9 cellular contexts compared by ENCODE assay signal in the genomic region with DNA sequence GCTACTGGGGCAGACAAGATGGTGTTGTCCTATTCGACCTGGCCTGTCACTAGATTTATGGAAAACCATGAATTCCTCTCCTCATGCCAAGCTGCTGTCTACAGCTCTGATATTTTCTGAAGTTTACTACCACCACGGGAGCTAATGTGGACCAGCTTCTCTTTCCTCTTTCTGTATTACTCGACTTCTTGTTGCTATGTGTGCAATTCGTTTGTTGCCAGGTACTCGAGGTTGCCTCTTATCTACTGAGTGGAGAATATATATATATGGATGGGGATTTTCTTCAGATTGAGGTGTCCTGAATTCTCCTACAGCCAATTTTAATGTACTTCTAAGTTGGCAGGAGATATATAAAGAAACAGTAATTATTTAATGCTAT. TPM values are rescaled to one million over a fixed set of nuclear protein-coding genes. Genes with fewer than 3 reads are reported as not detected.
DNase-seq lines count a peak whose midpoint lies in the region; ATAC-seq lines count a peak whose summit lies in the region.
"Had no signal": no experiment of that assay in that cellular context is flagged by ENCODE, and none has a peak within 500 bp of the region (broad histone marks: within the 10 kb centered on the region; RNA-seq: fewer than 3 reads in every experiment).

No MANE protein-coding gene starts in this region.

- H3K36me3 ChIP-seq in Karpas-422 (ENCODE audit: insufficient read depth, low read length) (no peaks in the 10 kb centered on the region), mesodermal cell (ENCODE audit: control insufficient read depth, insufficient read depth, low read length) (peaks cover 3% of the 10 kb centered on the region), H7 (replicated peaks; ENCODE audit: control insufficient read depth, insufficient read depth, low read length) (no peaks in the 10 kb centered on the region)

- H2AFZ ChIP-seq in Karpas-422 (ENCODE audit: low read length): peak overlapping the region; percentile 73; the same call in 1 of the 2 replicates

- peak overlapping the region; percentile 42 for H3K27ac ChIP-seq in Karpas-422 (ENCODE audit: low read length)
- H3K27ac ChIP-seq in mesodermal cell (ENCODE audit: low read depth, low read length, severe bottlenecking): peak overlapping the region; percentile 23

- peak overlapping the region; percentile 23 for H3K4me2 ChIP-seq in Karpas-422 (ENCODE audit: low read depth, low read length, poor library complexity, severe bottlenecking)

- H3K9me2 ChIP-seq in Karpas-422 (replicated peaks; ENCODE audit: insufficient read depth, low read length): 0 out of 2 replicates have a peak, but pooled peaks cover 4% of the 10 kb centered on the region

- no peak overlapping the region for H3K4me3 ChIP-seq in Karpas-422 (ENCODE audit: low read length)
- no peak overlapping the region for H3K4me3 ChIP-seq in mesodermal cell (ENCODE audit: extremely low read depth, insufficient read depth, low read length, poor library complexity, severe bottlenecking)
- H3K4me3 ChIP-seq in H7 (ENCODE audit: insufficient read depth, low read depth, low read length): no peak overlapping the region

- H3K9ac ChIP-seq in Karpas-422 (ENCODE audit: low read length): peak overlapping the region; percentile 40; the same call in 1 of the 2 replicates

- no peaks in the 10 kb centered on the region for H3K79me2 ChIP-seq in Karpas-422 (ENCODE audit: low read length)

- H3K27me3 ChIP-seq in Karpas-422 (ENCODE audit: low read length): no peaks in the 10 kb centered on the region
- H3K27me3 ChIP-seq in H7 (ENCODE audit: control insufficient read depth, insufficient read depth, low read length): no peaks in the 10 kb centered on the region

- ATAC-seq in GM18858 (IDR thresholded peaks at IDR 0.05; ENCODE audit: unreplicated experiment): peak; percentile 39
- peak; percentile 54 for ATAC-seq in GM21786 (IDR thresholded peaks at IDR 0.05; ENCODE audit: unreplicated experiment)

- H3K4me1 ChIP-seq in Karpas-422 (ENCODE audit: low read length): peaks cover 25% of the 10 kb centered on the region
- H3K4me1 ChIP-seq in mesodermal cell (ENCODE audit: control insufficient read depth, insufficient read depth, low read length, poor library complexity, severe bottlenecking): peaks cover 10% of the 10 kb centered on the region

- H3K9me3 ChIP-seq in Karpas-422 (ENCODE audit: low read length): no peaks in the 10 kb centered on the region
- no peaks in the 10 kb centered on the region for H3K9me3 ChIP-seq in mesodermal cell (ENCODE audit: control insufficient read depth, low read length)

- DNase-seq in Karpas-422: no peak
- DNase-seq in cerebellar nuclear complex (lab: John Stamatoyannopoulos, UW): no peak
- no peak for DNase-seq in H7
- DNase-seq in NCI-H2107 (lab: John Stamatoyannopoulos, UW): no peak
- no peak for DNase-seq in EL
- DNase-seq: HCEC 1CT had no signal

- 79 to 87% methylated on average over 2 of the region's 5 CpGs for WGBS in mesodermal cell (ENCODE audit: insufficient coverage in 2 of 2), 2 experiments

- H4K20me1 ChIP-seq in Karpas-422 (ENCODE audit: insufficient read depth, low read depth, low read length): no peaks in the 10 kb centered on the region

RNA-seq across cellular contexts. Expression of gene MAN1A1, which starts 34.7 kb away (rescaled TPM):
- 0.43 and 0.48 TPM in 2 replicates for total RNA-seq in Karpas-422 (2014; rRNA removed; shearing (Covaris generic); ENCODE audit: low replicate concordance)
- polyA plus RNA-seq in mesodermal cell (2013, experiment 1 of 2): 38.2 TPM
- 38.2 TPM for polyA plus RNA-seq in mesodermal cell (2013, experiment 2 of 2)
- total RNA-seq in H7 (2014; rRNA removed; shearing (Covaris generic)): 13.2 and 14.5 TPM in 2 replicates
